2 cellular contexts compared by ENCODE assay signal in genomic region chr9:136695435-136695895, GRCh38.
TF ChIP-seq lines count a peak whose summit lies in the region.

No MANE protein-coding gene starts in this region.

TF ChIP-seq in SK-N-SH treated with all-trans-retinoic acid at 6 μM for 48 hours, 23 proteins besides CTCF, POLR2A, EP300 and RAD21:
- TF ChIP-seq TSHZ2 (CRISPR knock-in tag; IDR thresholded peaks at IDR 0.05), result no peak
- no peak for TF ChIP-seq POU6F1 (CRISPR knock-in tag; IDR thresholded peaks at IDR 0.05; ENCODE audit: borderline replicate concordance, low read depth)
- TF ChIP-seq PPARA (CRISPR knock-in tag; IDR thresholded peaks at IDR 0.05; ENCODE audit: borderline replicate concordance), result no peak
- no peak for TF ChIP-seq GLIS3 (CRISPR knock-in tag; IDR thresholded peaks at IDR 0.05)
- TF ChIP-seq ZNF8 (CRISPR knock-in tag; IDR thresholded peaks at IDR 0.05), result no peak
- TF ChIP-seq ZC3H10 (CRISPR knock-in tag; IDR thresholded peaks at IDR 0.05), result no peak
- no peak for TF ChIP-seq BACH2 (CRISPR knock-in tag; IDR thresholded peaks at IDR 0.05; ENCODE audit: borderline replicate concordance)
- no peak for TF ChIP-seq OSR1 (CRISPR knock-in tag; IDR thresholded peaks at IDR 0.05)
- no peak for TF ChIP-seq ZNF565 (CRISPR knock-in tag; conservative IDR thresholded peaks at IDR 0.05; ENCODE audit: low read depth)
TF ChIP-seq in SK-N-SH treated with all-trans-retinoic acid at 6 μM for 48 hours: peak in this region for 0.

TF ChIP-seq in SK-N-SH, 30 proteins besides CTCF, POLR2A, EP300 and RAD21 (continued from another document):
- TF ChIP-seq USF1 (IDR thresholded peaks at IDR 0.05; ENCODE audit: borderline replicate concordance, low read depth) (no peak), JUND (IDR thresholded peaks at IDR 0.05) (no peak), SIN3A (IDR thresholded peaks at IDR 0.05; ENCODE audit: borderline replicate concordance, low read depth, low read length) (no peak), FOSL2 (IDR thresholded peaks at IDR 0.05; ENCODE audit: borderline replicate concordance, low read depth) (no peak), FOXM1 (IDR thresholded peaks at IDR 0.05; ENCODE audit: low read depth) (no peak), NFIC (IDR thresholded peaks at IDR 0.05; ENCODE audit: borderline replicate concordance) (no peak), GATA2 (CRISPR knock-in tag; IDR thresholded peaks at IDR 0.05) (no peak), ELF1 (IDR thresholded peaks at IDR 0.05) (no peak), RXRA (IDR thresholded peaks at IDR 0.05; ENCODE audit: borderline replicate concordance, low read depth) (no peak), RFX5 (IDR thresholded peaks at IDR 0.05; ENCODE audit: low read length) (no peak), GABPA (IDR thresholded peaks at IDR 0.05; ENCODE audit: low read depth) (no peak)
